In the genomic region with DNA sequence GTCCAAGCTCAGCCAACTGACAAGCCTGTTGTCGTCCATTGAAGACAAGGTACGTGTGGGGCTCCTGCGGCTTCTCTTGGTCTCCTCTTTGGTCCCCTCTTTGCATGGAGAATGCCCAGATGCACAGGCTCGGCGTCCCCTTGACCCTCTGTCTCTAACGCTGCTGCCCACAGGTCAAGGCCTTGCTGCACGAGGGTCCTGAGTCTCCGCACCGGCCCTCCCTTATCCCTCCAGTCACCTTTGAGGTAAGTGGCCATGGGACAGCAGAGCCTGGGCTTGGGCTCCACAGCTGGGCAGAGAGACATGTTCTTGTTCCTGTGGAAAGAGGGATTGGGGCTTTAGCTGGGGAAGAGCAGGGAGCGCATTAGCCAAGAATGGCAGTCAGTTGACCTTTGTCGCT, we compare ENCODE assay signal across 1 cellular context.
TF ChIP-seq lines count a peak whose summit lies in the region.

No MANE protein-coding gene starts in this region.

TF ChIP-seq in GM12878, 131 proteins besides CTCF, POLR2A, EP300 and RAD21 (continued from another document):
- TF ChIP-seq, protein P1, sequence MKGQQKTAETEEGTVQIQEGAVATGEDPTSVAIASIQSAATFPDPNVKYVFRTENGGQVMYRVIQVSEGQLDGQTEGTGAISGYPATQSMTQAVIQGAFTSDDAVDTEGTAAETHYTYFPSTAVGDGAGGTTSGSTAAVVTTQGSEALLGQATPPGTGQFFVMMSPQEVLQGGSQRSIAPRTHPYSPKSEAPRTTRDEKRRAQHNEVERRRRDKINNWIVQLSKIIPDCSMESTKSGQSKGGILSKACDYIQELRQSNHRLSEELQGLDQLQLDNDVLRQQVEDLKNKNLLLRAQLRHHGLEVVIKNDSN (IDR thresholded peaks at IDR 0.05; ENCODE audit: borderline replicate concordance, extremely low read length, insufficient read depth, low read depth, low read length) = no peak
- TF ChIP-seq ZZZ3 (IDR thresholded peaks at IDR 0.05; ENCODE audit: control insufficient read depth, insufficient read length, low read depth) (no peak), JUNB (IDR thresholded peaks at IDR 0.05) (no peak), MXI1 (IDR thresholded peaks at IDR 0.05; ENCODE audit: low read depth, low read length) (no peak), RAD51 (IDR thresholded peaks at IDR 0.05) (no peak), BHLHE40 (IDR thresholded peaks at IDR 0.05; ENCODE audit: borderline replicate concordance in 1 of 2, low read depth in 2 of 2, low read length in 1 of 2) (no peak), WRNIP1 (IDR thresholded peaks at IDR 0.05; ENCODE audit: borderline replicate concordance, low read depth, low read length) (no peak), SPI1 (IDR thresholded peaks at IDR 0.05; ENCODE audit: borderline replicate concordance, insufficient read depth, low read depth, low read length) (no peak), HDGF (IDR thresholded peaks at IDR 0.05) (no peak), NRF1 (conservative IDR thresholded peaks at IDR 0.05; ENCODE audit: low read depth, low read length) (no peak), MEF2A (IDR thresholded peaks at IDR 0.05; ENCODE audit: insufficient read depth, low read depth, low read length) (no peak)
- TF ChIP-seq, protein P2, sequence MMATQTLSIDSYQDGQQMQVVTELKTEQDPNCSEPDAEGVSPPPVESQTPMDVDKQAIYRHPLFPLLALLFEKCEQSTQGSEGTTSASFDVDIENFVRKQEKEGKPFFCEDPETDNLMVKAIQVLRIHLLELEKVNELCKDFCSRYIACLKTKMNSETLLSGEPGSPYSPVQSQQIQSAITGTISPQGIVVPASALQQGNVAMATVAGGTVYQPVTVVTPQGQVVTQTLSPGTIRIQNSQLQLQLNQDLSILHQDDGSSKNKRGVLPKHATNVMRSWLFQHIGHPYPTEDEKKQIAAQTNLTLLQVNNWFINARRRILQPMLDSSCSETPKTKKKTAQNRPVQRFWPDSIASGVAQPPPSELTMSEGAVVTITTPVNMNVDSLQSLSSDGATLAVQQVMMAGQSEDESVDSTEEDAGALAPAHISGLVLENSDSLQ (IDR thresholded peaks at IDR 0.05) = no peak
